In the genomic region with DNA sequence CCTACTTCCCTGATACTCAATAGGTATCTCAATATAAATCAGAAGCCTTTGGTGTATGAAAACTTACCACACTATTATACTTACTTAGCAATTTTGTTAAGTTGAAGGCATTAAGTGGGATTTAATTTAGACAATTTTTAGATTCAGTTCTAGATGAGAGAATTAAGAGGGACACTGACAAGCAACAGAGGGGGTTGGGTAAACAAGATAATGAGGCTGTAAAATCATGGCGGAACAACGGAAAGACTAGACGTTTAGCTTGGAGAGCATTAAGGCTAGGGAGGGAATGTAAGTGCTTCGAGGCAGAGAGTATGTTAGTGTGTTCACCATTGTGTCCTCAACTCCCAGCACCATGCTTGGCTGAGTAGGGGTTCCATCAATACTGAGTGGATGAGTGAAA, we compare ENCODE assay signal across 20 cellular contexts.
"Had no signal": no experiment of that assay in that cellular context is flagged by ENCODE, and none has a peak within 500 bp of the region (broad histone marks: within the 10 kb centered on the region; RNA-seq: fewer than 3 reads in every experiment).

No MANE protein-coding gene starts in this region.

- DNase-seq: activated CD4-positive, alpha-beta T cell treated with anti-CD3 and anti-CD28 coated beads for 48 hours; activated CD4-positive, alpha-beta T cell treated with anti-CD3 and anti-CD28 coated beads, Interleukin-2, amount 50 U/mL, for 48 hours; activated CD8-positive, alpha-beta memory T cell treated with anti-CD3 and anti-CD28 coated beads for 24 hours; activated effector memory CD4-positive, alpha-beta T cell treated with anti-CD3 and anti-CD28 coated beads, Interleukin-2, amount 50 U/mL, for 16 hours; activated naive CD4-positive, alpha-beta T cell treated with anti-CD3 and anti-CD28 coated beads for 36 hours; activated naive CD8-positive, alpha-beta T cell treated with anti-CD3 and anti-CD28 coated beads, Interleukin-2, amount 10 ng/mL, durations not matched to agents 7 days and 5 days; activated T-cell treated with anti-CD3 and anti-CD28 coated beads, Interleukin-2, amount 50 U/mL, for 1 hour; cerebellar nuclear complex; dorsolateral prefrontal cortex; effector memory CD4-positive, alpha-beta T cell; gastrocnemius medialis; glutamatergic neuron; left ventricle myocardium inferior; mucosa of descending colon; posterior cingulate gyrus; right cardiac atrium; spleen; stimulated activated CD4-positive, alpha-beta T cell treated with anti-CD3 and anti-CD28 coated beads, Interleukin-2, amount 100 ng/mL, for 48 hours; stimulated activated naive CD4-positive, alpha-beta T cell treated with Interleukin-2 at 50 U/mL for 16 hours; WERI-Rb-1 had no signal
